9 cellular contexts compared by ENCODE assay signal in genomic region chr4:24032371-24032989, GRCh38.
DNase-seq lines count a peak whose midpoint lies in the region; ATAC-seq, FAIRE-seq and TF ChIP-seq lines count a peak whose summit lies in the region.
"Had no signal": no experiment of that assay in that cellular context is flagged by ENCODE, and none has a peak within 500 bp of the region (broad histone marks: within the 10 kb centered on the region; RNA-seq: fewer than 3 reads in every experiment).

No MANE protein-coding gene starts in this region.

- 76 to 77% methylated on average over 2 of the region's 2 CpGs for WGBS in tibial nerve, 2 donors

- H3K27me3 ChIP-seq in bronchial epithelial cell (ENCODE audit: control insufficient read depth, insufficient read depth, low read length) (no peaks in the 10 kb centered on the region), tibial nerve (no peaks in the 10 kb centered on the region)

- TF ChIP-seq CTCF in bronchial epithelial cell (IDR thresholded peaks at IDR 0.05; ENCODE audit: insufficient read depth, low read length, severe bottlenecking), result peak; percentile 53
- peak; percentile 11 for TF ChIP-seq CTCF in nephron progenitor cell (IDR thresholded peaks at IDR 0.05)
- no peak for TF ChIP-seq CTCF in tibial nerve (IDR thresholded peaks at IDR 0.05)

- H3K4me3 Mint-ChIP-seq in nephron progenitor cell, result no peak overlapping the region
- H3K4me3 Mint-ChIP-seq: activated T-cell treated with anti-CD3 and anti-CD28 coated beads, Interleukin-2, amount 50 U/mL, for 24 hours had no signal

- no peaks in the 10 kb centered on the region for H3K9me3 Mint-ChIP-seq in nephron progenitor cell
- H3K9me3 Mint-ChIP-seq: activated T-cell treated with anti-CD3 and anti-CD28 coated beads, Interleukin-2, amount 50 U/mL, for 24 hours had no signal

- no peak overlapping the region for H3K27ac Mint-ChIP-seq in nephron progenitor cell
- H3K27ac Mint-ChIP-seq: activated T-cell treated with anti-CD3 and anti-CD28 coated beads, Interleukin-2, amount 50 U/mL, for 24 hours had no signal

- H3K4me1 ChIP-seq in tibial nerve, result no peaks in the 10 kb centered on the region

- FAIRE-seq in bronchial epithelial cell (lab: Jason Lieb, UNC), result peak; percentile 18

- no peaks in the 10 kb centered on the region for H3K36me3 Mint-ChIP-seq in nephron progenitor cell (ENCODE audit: low read depth)

- no peak for TF ChIP-seq POLR2A in tibial nerve (IDR thresholded peaks at IDR 0.05)

- H3K9me3 ChIP-seq in tibial nerve, result no peaks in the 10 kb centered on the region

- H3K4me3 ChIP-seq in bronchial epithelial cell (ENCODE audit: low read depth, low read length) (no peak overlapping the region), tibial nerve (no peak overlapping the region)

- peaks cover 7% of the 10 kb centered on the region for H3K27me3 Mint-ChIP-seq in nephron progenitor cell (ENCODE audit: low read depth, poor library complexity)
- H3K27me3 Mint-ChIP-seq: activated T-cell treated with anti-CD3 and anti-CD28 coated beads, Interleukin-2, amount 50 U/mL, for 24 hours had no signal

- no peaks in the 10 kb centered on the region for H3K36me3 ChIP-seq in bronchial epithelial cell (ENCODE audit: control insufficient read depth, insufficient read depth, low read length)
- H3K36me3 ChIP-seq in tibial nerve, result no peaks in the 10 kb centered on the region

- DNase-seq in ELR (ENCODE audit: low read depth) (peak; percentile 28), bronchial epithelial cell (ENCODE audit: low read depth) (peak; percentile 30), nephron progenitor cell (no peak), DMS114 treated with DMSO at 0.1 percent for 48 hours (lab: John Stamatoyannopoulos, UW; ENCODE audit: unreplicated experiment) (no peak), tibial nerve (ENCODE audit: low spot score in 2 of 2) (no peak)
- DNase-seq in stimulated activated CD4-positive, alpha-beta T cell treated with anti-CD3 and anti-CD28 coated beads, Interleukin-4, amount 100 ng/mL, for 24 hours, result no peak
- DNase-seq: activated T-cell treated with anti-CD3 and anti-CD28 coated beads, Interleukin-2, amount 50 U/mL, for 24 hours had no signal

- no peaks in the 10 kb centered on the region for H3K4me1 Mint-ChIP-seq in nephron progenitor cell

- H3K27ac ChIP-seq in tibial nerve, result no peak overlapping the region

- TF ChIP-seq EP300 in tibial nerve (IDR thresholded peaks at IDR 0.05), result no peak

- ATAC-seq in HG03460 (IDR thresholded peaks at IDR 0.05; ENCODE audit: unreplicated experiment), result peak; percentile 50
- no peak for ATAC-seq in HG02852 (IDR thresholded peaks at IDR 0.05; ENCODE audit: unreplicated experiment)

Comparison
In these comparisons a context has a peak if more than half of its experiments do, and no peak if none do; other contexts are left out.
1. DNase-seq: peak in ELR (single experiment) and bronchial epithelial cell (single experiment); none in nephron progenitor cell (single experiment), DMS114 treated with DMSO at 0.1 percent for 48 hours (single experiment), tibial nerve (0 of 2) and stimulated activated CD4-positive, alpha-beta T cell treated with anti-CD3 and anti-CD28 coated beads, Interleukin-4, amount 100 ng/mL, for 24 hours (single experiment).
2. CTCF ChIP-seq: peak in bronchial epithelial cell (single experiment) and nephron progenitor cell (single experiment); none in tibial nerve (0 of 5).